ENCODE assay signal across 8 cellular contexts in genomic region chr17:48054238-48055185, GRCh38. TPM values are rescaled to one million over a fixed set of nuclear protein-coding genes. Genes with fewer than 3 reads are reported as not detected.
A peak's percentile ranks its signal among the peaks of the same experiment; 100 is the strongest.
DNase-seq lines count a peak whose midpoint lies in the region; ATAC-seq and TF ChIP-seq lines count a peak whose summit lies in the region.

No MANE protein-coding gene starts in this region.

- no peak for DNase-seq in GM12865 (ENCODE audit: low read depth)
- DNase-seq in NCI-H460 (ENCODE audit: extremely low read depth, low read depth), result peak; percentile 93
- peak; percentile 94 for DNase-seq in cerebellar cortex (ENCODE audit: low spot score)
- DNase-seq in kidney tubule cell (ENCODE audit: low spot score), result peak; percentile 90
- no peak for DNase-seq in stimulated activated naive CD8-positive, alpha-beta T cell treated with anti-CD3 and anti-CD28 coated beads, Interleukin-15, amount 100 ng/mL, for 72 hours
- DNase-seq in NOMO-1 (lab: John Stamatoyannopoulos, UW; ENCODE audit: unreplicated experiment in 2 of 2), result no peak
- no peak for DNase-seq in activated CD4-positive, CD25-positive, alpha-beta regulatory T cell treated with anti-CD3 and anti-CD28 coated beads, Interleukin-2, amount 50 U/mL, for 72 hours

- no peak for TF ChIP-seq CTCF in GM12865 (IDR thresholded peaks at IDR 0.05; ENCODE audit: insufficient read depth, low read depth, low read length, missing control alignments)

- H3K27me3 Mint-ChIP-seq in stimulated activated naive CD8-positive, alpha-beta T cell treated with anti-CD3 and anti-CD28 coated beads, Interleukin-15, amount 100 ng/mL, for 72 hours, result no peaks in the 10 kb centered on the region

- H3K9me3 Mint-ChIP-seq in stimulated activated naive CD8-positive, alpha-beta T cell treated with anti-CD3 and anti-CD28 coated beads, Interleukin-15, amount 100 ng/mL, for 72 hours, result no peaks in the 10 kb centered on the region

- ATAC-seq in stimulated activated naive CD8-positive, alpha-beta T cell treated with anti-CD3 and anti-CD28 coated beads, Interleukin-15, amount 100 ng/mL, for 72 hours, result no peak
- ATAC-seq in HG03354 (IDR thresholded peaks at IDR 0.05; ENCODE audit: poor library complexity, severe bottlenecking, unreplicated experiment), result no peak

- H3K4me1 Mint-ChIP-seq in stimulated activated naive CD8-positive, alpha-beta T cell treated with anti-CD3 and anti-CD28 coated beads, Interleukin-15, amount 100 ng/mL, for 72 hours, result peaks cover 98% of the 10 kb centered on the region

- peak overlapping the region; percentile 93 to 95 for H3K4me3 Mint-ChIP-seq in stimulated activated naive CD8-positive, alpha-beta T cell treated with anti-CD3 and anti-CD28 coated beads, Interleukin-15, amount 100 ng/mL, for 72 hours

- H3K27ac Mint-ChIP-seq in stimulated activated naive CD8-positive, alpha-beta T cell treated with anti-CD3 and anti-CD28 coated beads, Interleukin-15, amount 100 ng/mL, for 72 hours, result peak overlapping the region; percentile 100

- peak overlapping the region; percentile 35; the same call in 1 of the 2 replicates for H3K4me3 ChIP-seq in GM12865 (ENCODE audit: low read depth, low read length)

RNA-seq across cellular contexts. Expression of gene NFE2L1, which starts 6.4 kb away (rescaled TPM):
- total RNA-seq in NCI-H460 (2014; rRNA removed; shearing (Covaris generic)), result 123 and 142 TPM in 2 replicates
- polyA plus RNA-seq in NCI-H460 (2014; cell fraction: nucleus; rRNA removed), result 122 and 134 TPM in 2 replicates

RNA-seq across cellular contexts. Expression of gene COPZ2, which starts 16.9 kb away (rescaled TPM):
- 8.5 and 12.3 TPM in 2 replicates for total RNA-seq in NCI-H460 (2014; rRNA removed; shearing (Covaris generic))
- polyA plus RNA-seq in NCI-H460 (2014; cell fraction: nucleus; rRNA removed), result 5.0 and 12.3 TPM in 2 replicates

RNA-seq across cellular contexts. Expression of gene CBX1, which starts 46.8 kb away (rescaled TPM):
- total RNA-seq in NCI-H460 (2014; rRNA removed; shearing (Covaris generic)), result 51.7 and 57.8 TPM in 2 replicates
- 43.7 and 47.8 TPM in 2 replicates for polyA plus RNA-seq in NCI-H460 (2014; cell fraction: nucleus; rRNA removed)

RNA-seq across cellular contexts. Expression of gene SNX11, which starts 53.1 kb away (rescaled TPM):
- total RNA-seq in NCI-H460 (2014; rRNA removed; shearing (Covaris generic)), result 12.3 and 12.9 TPM in 2 replicates
- polyA plus RNA-seq in NCI-H460 (2014; cell fraction: nucleus; rRNA removed), result 17.3 and 21.0 TPM in 2 replicates

Comparison
In these comparisons a context has a peak if more than half of its experiments do, and no peak if none do; other contexts are left out.
1. DNase-seq: peak in NCI-H460 (single experiment), cerebellar cortex (single experiment) and kidney tubule cell (single experiment); none in GM12865 (single experiment), stimulated activated naive CD8-positive, alpha-beta T cell treated with anti-CD3 and anti-CD28 coated beads, Interleukin-15, amount 100 ng/mL, for 72 hours (0 of 2), NOMO-1 (0 of 2) and activated CD4-positive, CD25-positive, alpha-beta regulatory T cell treated with anti-CD3 and anti-CD28 coated beads, Interleukin-2, amount 50 U/mL, for 72 hours (single experiment).